33 cellular contexts compared by ENCODE assay signal in genomic region chr12:5616854-5617253, GRCh38.
A peak's percentile ranks its signal among the peaks of the same experiment; 100 is the strongest.
DNase-seq lines count a peak whose midpoint lies in the region; ATAC-seq and TF ChIP-seq lines count a peak whose summit lies in the region.
"Had no signal": no experiment of that assay in that cellular context is flagged by ENCODE, and none has a peak within 500 bp of the region (broad histone marks: within the 10 kb centered on the region; RNA-seq: fewer than 3 reads in every experiment).

No MANE protein-coding gene starts in this region.

- H2AK5ac ChIP-seq in mesenchymal stem cell (ENCODE audit: low read length, severe bottlenecking) (no peak overlapping the region), mesendoderm (ENCODE audit: low read length) (peak overlapping the region; percentile 65)

- H3K27me3 Mint-ChIP-seq in activated CD8-positive, alpha-beta T cell treated with anti-CD3 and anti-CD28 coated beads, Interleukin-2, amount 10 ng/mL, durations not matched to agents 7 days and 5 days (ENCODE audit: low read depth) = no peaks in the 10 kb centered on the region
- H3K27me3 Mint-ChIP-seq: CD4-positive, CD25-positive, alpha-beta regulatory T cell had no signal

- H3K4me3 ChIP-seq in HEK293 (ENCODE audit: low read depth, low read length) = no peak overlapping the region
- H3K4me3 ChIP-seq in mesenchymal stem cell (ENCODE audit: insufficient read depth in 1 of 2, low read depth in 1 of 2, low read length in 2 of 2) = no peak overlapping the region
- H3K4me3 ChIP-seq in mesendoderm (ENCODE audit: low read length) = no peak overlapping the region
- H3K4me3 ChIP-seq: A549; BLaER1; BLaER1 treated with 17β-estradiol and CSF1 and Interleukin-3, amounts not matched to agents 10 nM and 100 nM had no signal

- no peak overlapping the region for H4K91ac ChIP-seq in mesenchymal stem cell (ENCODE audit: low read length)

- H2BK120ac ChIP-seq in mesenchymal stem cell (ENCODE audit: low read depth, low read length) (no peak overlapping the region), mesendoderm (ENCODE audit: low read depth, low read length) (no peak overlapping the region)

- no peak overlapping the region for H3K9ac ChIP-seq in mesenchymal stem cell (ENCODE audit: low read length)
- H3K9ac ChIP-seq in mesendoderm (ENCODE audit: low read length) = no peak overlapping the region
- H3K9ac ChIP-seq: BLaER1; BLaER1 treated with 17β-estradiol and CSF1 and Interleukin-3, amounts not matched to agents 10 nM and 100 nM had no signal

- H3K36me3 ChIP-seq in HEK293 (ENCODE audit: control insufficient read depth in 2 of 2, insufficient read depth in 1 of 2, low read length in 2 of 2) (no peaks in the 10 kb centered on the region), mesenchymal stem cell (ENCODE audit: control insufficient read depth in 1 of 2, insufficient read depth in 2 of 2, low read depth in 1 of 2, low read length in 2 of 2) (no peaks in the 10 kb centered on the region), mesendoderm (ENCODE audit: control insufficient read depth, insufficient read depth, low read length) (no peaks in the 10 kb centered on the region)
- H3K36me3 ChIP-seq: BE2C; BLaER1; BLaER1 treated with 17β-estradiol and CSF1 and Interleukin-3, amounts not matched to agents 10 nM and 100 nM had no signal

- no peak overlapping the region for H3K23ac ChIP-seq in mesenchymal stem cell (ENCODE audit: low read length in 2 of 2)
- no peak overlapping the region for H3K23ac ChIP-seq in mesendoderm (ENCODE audit: low read length)

- H3K18ac ChIP-seq in mesenchymal stem cell (ENCODE audit: low read depth in 1 of 2, low read length in 2 of 2) (no peak overlapping the region), mesendoderm (ENCODE audit: low read length) (no peak overlapping the region)

- no peak overlapping the region for H3K14ac ChIP-seq in mesenchymal stem cell (ENCODE audit: low read length in 2 of 2)

- no peak overlapping the region for H3K27ac Mint-ChIP-seq in activated CD8-positive, alpha-beta T cell treated with anti-CD3 and anti-CD28 coated beads, Interleukin-2, amount 10 ng/mL, durations not matched to agents 7 days and 5 days
- H3K27ac Mint-ChIP-seq: B cell; CD14-positive monocyte; CD4-positive, alpha-beta memory T cell; CD4-positive, alpha-beta T cell; CD4-positive, CD25-positive, alpha-beta regulatory T cell; CD8-positive, alpha-beta memory T cell; CD8-positive, alpha-beta T cell had no signal

- H3K9me3 ChIP-seq in HEK293 (ENCODE audit: control insufficient read depth, insufficient read depth, low read depth, low read length) = no peaks in the 10 kb centered on the region
- H3K9me3 ChIP-seq in mesenchymal stem cell (ENCODE audit: control insufficient read depth, low read length) = no peaks in the 10 kb centered on the region
- H3K9me3 ChIP-seq: A549, BE2C, BLaER1, Caco-2 had no signal

- H3K36me3 Mint-ChIP-seq in activated CD8-positive, alpha-beta T cell treated with anti-CD3 and anti-CD28 coated beads, Interleukin-2, amount 10 ng/mL, durations not matched to agents 7 days and 5 days (ENCODE audit: low read depth) = no peaks in the 10 kb centered on the region
- H3K36me3 Mint-ChIP-seq: CD14-positive monocyte; CD4-positive, alpha-beta memory T cell; CD4-positive, CD25-positive, alpha-beta regulatory T cell; CD8-positive, alpha-beta memory T cell; CD8-positive, alpha-beta T cell had no signal

- H3K27ac ChIP-seq in HEK293 (ENCODE audit: extremely low read depth, low read depth, low read length) (no peak overlapping the region), mesenchymal stem cell (ENCODE audit: low read length, poor library complexity, severe bottlenecking) (no peak overlapping the region), mesendoderm (ENCODE audit: low read depth, low read length) (no peak overlapping the region)
- H3K27ac ChIP-seq: 22Rv1; A549; BLaER1; BLaER1 treated with 17β-estradiol and CSF1 and Interleukin-3, amounts not matched to agents 10 nM and 100 nM; C4-2B had no signal

- no peaks in the 10 kb centered on the region for H3K79me1 ChIP-seq in mesenchymal stem cell (replicated peaks; ENCODE audit: low read length, poor library complexity, severe bottlenecking)
- H3K79me1 ChIP-seq in mesendoderm (ENCODE audit: low read length) = no peaks in the 10 kb centered on the region

- H4K8ac ChIP-seq in mesenchymal stem cell (ENCODE audit: low read length) (peak overlapping the region; percentile 14), mesendoderm (ENCODE audit: low read depth, low read length) (no peak overlapping the region)

- H2AFZ ChIP-seq in mesenchymal stem cell (ENCODE audit: low read depth, low read length) = no peak overlapping the region

- TF ChIP-seq CTCF in HEK293 (tag by site-specific recombination; IDR thresholded peaks at IDR 0.05) = no peak

- H3K27me3 ChIP-seq in mesenchymal stem cell (ENCODE audit: control insufficient read depth in 1 of 2, insufficient read depth in 1 of 2, low read length in 2 of 2) = peaks cover 5 to 7% of the 10 kb centered on the region in 2 experiments
- H3K27me3 ChIP-seq in mesendoderm (ENCODE audit: insufficient read depth, low read length, poor library complexity) = no peaks in the 10 kb centered on the region
- H3K27me3 ChIP-seq: BE2C; BLaER1; BLaER1 treated with 17β-estradiol and CSF1 and Interleukin-3, amounts not matched to agents 10 nM and 100 nM had no signal

- CTCF ChIA-PET in HEK293 (lab: Yijun Ruan, JAX) = no interaction called here
- CTCF ChIA-PET in activated CD8-positive, alpha-beta T cell treated with anti-CD3 and anti-CD28 coated beads, Interleukin-2, amount 10 ng/mL, durations not matched to agents 7 days and 5 days (lab: Charles Lee) = no interaction called here

- no peak overlapping the region for H2BK12ac ChIP-seq in mesenchymal stem cell (ENCODE audit: low read length in 2 of 2)

- no peak overlapping the region for H3K4me2 ChIP-seq in mesenchymal stem cell (ENCODE audit: low read length, poor library complexity, severe bottlenecking)
- no peak overlapping the region for H3K4me2 ChIP-seq in mesendoderm (ENCODE audit: low read length)
- H3K4me2 ChIP-seq: A549; BLaER1; BLaER1 treated with 17β-estradiol and CSF1 and Interleukin-3, amounts not matched to agents 10 nM and 100 nM had no signal

- H3K4ac ChIP-seq in mesenchymal stem cell (ENCODE audit: low read depth in 1 of 2, low read length in 2 of 2) (no peak overlapping the region), mesendoderm (ENCODE audit: low read depth, low read length) (no peak overlapping the region)

- POLR2A ChIA-PET in HEK293 (lab: Yijun Ruan, JAX) = no interaction called here
- POLR2A ChIA-PET in activated CD8-positive, alpha-beta T cell treated with anti-CD3 and anti-CD28 coated beads, Interleukin-2, amount 10 ng/mL, durations not matched to agents 7 days and 5 days (lab: Charles Lee) = no interaction called here

- no peaks in the 10 kb centered on the region for H3K79me2 ChIP-seq in mesendoderm (ENCODE audit: control insufficient read depth, insufficient read depth, low read length)

- H2BK5ac ChIP-seq in mesenchymal stem cell (ENCODE audit: low read depth, low read length, poor library complexity, severe bottlenecking) (no peak overlapping the region), mesendoderm (ENCODE audit: low read length) (no peak overlapping the region)

- ATAC-seq in HG03457 (IDR thresholded peaks at IDR 0.05; ENCODE audit: unreplicated experiment) = no peak
- no peak for ATAC-seq in activated CD8-positive, alpha-beta T cell treated with anti-CD3 and anti-CD28 coated beads, Interleukin-2, amount 10 ng/mL, durations not matched to agents 7 days and 5 days
- ATAC-seq: A549; CD8-positive, alpha-beta T cell had no signal

- no peak overlapping the region for H3K56ac ChIP-seq in mesendoderm (ENCODE audit: low read length)

- WGBS in mesenchymal stem cell = 93% methylated on average over 4 of the region's 4 CpGs
- no CpG with 5 or more reads among the region's 4 CpGs for WGBS in mesendoderm (ENCODE audit: extremely low coverage, insufficient coverage, low lambda C conversion rate)

- H3K4me3 Mint-ChIP-seq in activated CD8-positive, alpha-beta T cell treated with anti-CD3 and anti-CD28 coated beads, Interleukin-2, amount 10 ng/mL, durations not matched to agents 7 days and 5 days = no peak overlapping the region
- H3K4me3 Mint-ChIP-seq: B cell; CD14-positive monocyte; CD4-positive, alpha-beta memory T cell; CD4-positive, alpha-beta T cell; CD4-positive, CD25-positive, alpha-beta regulatory T cell; CD8-positive, alpha-beta memory T cell; CD8-positive, alpha-beta T cell had no signal

- H3K9me3 Mint-ChIP-seq in activated CD8-positive, alpha-beta T cell treated with anti-CD3 and anti-CD28 coated beads, Interleukin-2, amount 10 ng/mL, durations not matched to agents 7 days and 5 days (ENCODE audit: insufficient read depth) = no peaks in the 10 kb centered on the region
- H3K9me3 Mint-ChIP-seq: CD4-positive, alpha-beta T cell; CD8-positive, alpha-beta memory T cell; CD8-positive, alpha-beta T cell had no signal

- H3K4me1 ChIP-seq in HEK293 (ENCODE audit: control insufficient read depth, insufficient read depth, low read length) = no peaks in the 10 kb centered on the region
- no peaks in the 10 kb centered on the region for H3K4me1 ChIP-seq in mesenchymal stem cell (ENCODE audit: control insufficient read depth, insufficient read depth, low read depth, low read length)
- H3K4me1 ChIP-seq in mesendoderm (ENCODE audit: control insufficient read depth, low read depth, low read length) = peaks cover 6% of the 10 kb centered on the region
- H3K4me1 ChIP-seq: A549; BE2C; BLaER1; BLaER1 treated with 17β-estradiol and CSF1 and Interleukin-3, amounts not matched to agents 10 nM and 100 nM; Caco-2 had no signal

- no peaks in the 10 kb centered on the region for H3K4me1 Mint-ChIP-seq in activated CD8-positive, alpha-beta T cell treated with anti-CD3 and anti-CD28 coated beads, Interleukin-2, amount 10 ng/mL, durations not matched to agents 7 days and 5 days (ENCODE audit: low read depth)
- H3K4me1 Mint-ChIP-seq: B cell; CD14-positive monocyte; CD4-positive, alpha-beta memory T cell; CD4-positive, CD25-positive, alpha-beta regulatory T cell; CD8-positive, alpha-beta memory T cell had no signal

- no peak for DNase-seq in mesenchymal stem cell
- no peak for DNase-seq in mesendoderm
- no peak for DNase-seq in activated CD4-positive, alpha-beta T cell treated with anti-CD3 and anti-CD28 coated beads, Interleukin-2, amount 50 U/mL, for 48 hours
- DNase-seq in activated CD8-positive, alpha-beta T cell treated with anti-CD3 and anti-CD28 coated beads, Interleukin-2, amount 10 ng/mL, durations not matched to agents 7 days and 5 days = no peak
- DNase-seq: 8988T; ACHN; AML-193; BE2C; C1 segment of cervical spinal cord; Caco-2; Calu3; CD4-positive, alpha-beta memory T cell; CD4-positive, alpha-beta T cell; CD4-positive, CD25-positive, alpha-beta regulatory T cell; CD8-positive, alpha-beta memory T cell; CD8-positive, alpha-beta T cell; COR-L47; DMS 273 treated with DMSO at 0.1 percent for 48 hours; DMS153; DMS53; DMS79; DMS79 treated with DMSO at 0.1 percent for 48 hours; DND-41; EL had no signal

- H2BK15ac ChIP-seq in mesenchymal stem cell (ENCODE audit: low read depth, poor library complexity, severe bottlenecking) (no peak overlapping the region), mesendoderm (replicated peaks; ENCODE audit: low read depth) (no peak overlapping the region)

- H4K5ac ChIP-seq in mesendoderm (ENCODE audit: low read length) = no peak overlapping the region

TF ChIP-seq in HEK293, 187 proteins besides CTCF, POLR2A, EP300 and RAD21 (continues in another document):
- TF ChIP-seq ZNF48 (tag by site-specific recombination; IDR thresholded peaks at IDR 0.05) = no peak
